ENCODE assay signal across 1 cellular context in the genomic region with DNA sequence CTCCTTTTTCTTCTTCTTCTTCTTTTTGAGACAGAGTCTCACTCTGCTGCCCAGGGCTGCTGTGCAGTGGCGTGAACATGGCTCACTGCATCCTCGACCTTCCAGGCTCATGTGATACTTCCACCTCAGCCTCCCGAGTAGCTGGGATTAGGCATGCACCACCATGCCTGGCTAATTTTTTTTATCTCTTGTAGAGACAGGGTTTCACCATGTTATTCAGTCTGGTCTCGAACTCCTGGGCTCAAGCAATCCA.
TF ChIP-seq lines count a peak whose summit lies in the region.

No MANE protein-coding gene starts in this region.

TF ChIP-seq in SK-N-SH, 30 proteins besides CTCF, POLR2A, EP300 and RAD21 (continued from another document):
- TF ChIP-seq MEF2A (IDR thresholded peaks at IDR 0.05; ENCODE audit: borderline replicate concordance, low read depth) (no peak), NFIC (IDR thresholded peaks at IDR 0.05; ENCODE audit: borderline replicate concordance) (no peak), FOXJ3 (CRISPR knock-in tag; IDR thresholded peaks at IDR 0.05) (no peak), ELF1 (IDR thresholded peaks at IDR 0.05) (no peak), SMC3 (IDR thresholded peaks at IDR 0.05; ENCODE audit: low read depth, low read length) (no peak), GABPA (IDR thresholded peaks at IDR 0.05; ENCODE audit: low read depth) (no peak), TCF12 (IDR thresholded peaks at IDR 0.05) (no peak), YY1 (IDR thresholded peaks at IDR 0.05; ENCODE audit: low read depth) (no peak), NRF1 (IDR thresholded peaks at IDR 0.05; ENCODE audit: low read depth, low read length) (no peak), USF1 (IDR thresholded peaks at IDR 0.05; ENCODE audit: borderline replicate concordance, low read depth) (no peak), JUND (IDR thresholded peaks at IDR 0.05) (no peak), MXI1 (IDR thresholded peaks at IDR 0.05; ENCODE audit: low read depth, low read length) (no peak)
- TF ChIP-seq, protein P1, sequence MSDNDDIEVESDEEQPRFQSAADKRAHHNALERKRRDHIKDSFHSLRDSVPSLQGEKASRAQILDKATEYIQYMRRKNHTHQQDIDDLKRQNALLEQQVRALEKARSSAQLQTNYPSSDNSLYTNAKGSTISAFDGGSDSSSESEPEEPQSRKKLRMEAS (IDR thresholded peaks at IDR 0.05; ENCODE audit: low read depth): no peak
- TF ChIP-seq, protein P2, sequence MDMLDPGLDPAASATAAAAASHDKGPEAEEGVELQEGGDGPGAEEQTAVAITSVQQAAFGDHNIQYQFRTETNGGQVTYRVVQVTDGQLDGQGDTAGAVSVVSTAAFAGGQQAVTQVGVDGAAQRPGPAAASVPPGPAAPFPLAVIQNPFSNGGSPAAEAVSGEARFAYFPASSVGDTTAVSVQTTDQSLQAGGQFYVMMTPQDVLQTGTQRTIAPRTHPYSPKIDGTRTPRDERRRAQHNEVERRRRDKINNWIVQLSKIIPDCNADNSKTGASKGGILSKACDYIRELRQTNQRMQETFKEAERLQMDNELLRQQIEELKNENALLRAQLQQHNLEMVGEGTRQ (IDR thresholded peaks at IDR 0.05; ENCODE audit: borderline replicate concordance, low read depth, low read length): no peak
- TF ChIP-seq, protein P3, sequence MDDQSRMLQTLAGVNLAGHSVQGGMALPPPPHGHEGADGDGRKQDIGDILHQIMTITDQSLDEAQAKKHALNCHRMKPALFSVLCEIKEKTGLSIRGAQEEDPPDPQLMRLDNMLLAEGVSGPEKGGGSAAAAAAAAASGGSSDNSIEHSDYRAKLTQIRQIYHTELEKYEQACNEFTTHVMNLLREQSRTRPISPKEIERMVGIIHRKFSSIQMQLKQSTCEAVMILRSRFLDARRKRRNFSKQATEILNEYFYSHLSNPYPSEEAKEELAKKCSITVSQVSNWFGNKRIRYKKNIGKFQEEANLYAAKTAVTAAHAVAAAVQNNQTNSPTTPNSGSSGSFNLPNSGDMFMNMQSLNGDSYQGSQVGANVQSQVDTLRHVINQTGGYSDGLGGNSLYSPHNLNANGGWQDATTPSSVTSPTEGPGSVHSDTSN (IDR thresholded peaks at IDR 0.05): no peak
- TF ChIP-seq, protein P4, sequence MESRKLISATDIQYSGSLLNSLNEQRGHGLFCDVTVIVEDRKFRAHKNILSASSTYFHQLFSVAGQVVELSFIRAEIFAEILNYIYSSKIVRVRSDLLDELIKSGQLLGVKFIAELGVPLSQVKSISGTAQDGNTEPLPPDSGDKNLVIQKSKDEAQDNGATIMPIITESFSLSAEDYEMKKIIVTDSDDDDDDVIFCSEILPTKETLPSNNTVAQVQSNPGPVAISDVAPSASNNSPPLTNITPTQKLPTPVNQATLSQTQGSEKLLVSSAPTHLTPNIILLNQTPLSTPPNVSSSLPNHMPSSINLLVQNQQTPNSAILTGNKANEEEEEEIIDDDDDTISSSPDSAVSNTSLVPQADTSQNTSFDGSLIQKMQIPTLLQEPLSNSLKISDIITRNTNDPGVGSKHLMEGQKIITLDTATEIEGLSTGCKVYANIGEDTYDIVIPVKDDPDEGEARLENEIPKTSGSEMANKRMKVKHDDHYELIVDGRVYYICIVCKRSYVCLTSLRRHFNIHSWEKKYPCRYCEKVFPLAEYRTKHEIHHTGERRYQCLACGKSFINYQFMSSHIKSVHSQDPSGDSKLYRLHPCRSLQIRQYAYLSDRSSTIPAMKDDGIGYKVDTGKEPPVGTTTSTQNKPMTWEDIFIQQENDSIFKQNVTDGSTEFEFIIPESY (IDR thresholded peaks at IDR 0.05; ENCODE audit: borderline replicate concordance, low read depth): no peak
